Comparison of ENCODE assay signal across 28 cellular contexts in genomic region chr2:73593676-73594075, GRCh38. TPM values are rescaled to one million over a fixed set of nuclear protein-coding genes. Genes with fewer than 3 reads are reported as not detected.
DNase-seq lines count a peak whose midpoint lies in the region; ATAC-seq and TF ChIP-seq lines count a peak whose summit lies in the region.
"Had no signal": no experiment of that assay in that cellular context is flagged by ENCODE, and none has a peak within 500 bp of the region (broad histone marks: within the 10 kb centered on the region; RNA-seq: fewer than 3 reads in every experiment).

No MANE protein-coding gene starts in this region.

- no peak overlapping the region for H4K8ac ChIP-seq in IMR-90 (ENCODE audit: low read depth in 2 of 2, low read length in 2 of 2)

- dilution Hi-C loops in IMR-90 (cut with HindIII; ENCODE audit: low sequenced_read_pairs, unreplicated experiment): no loop called here

- H3K27me3 ChIP-seq in IMR-90 (ENCODE audit: control insufficient read depth, insufficient read depth, low read length) (no peaks in the 10 kb centered on the region), ascending aorta (no peaks in the 10 kb centered on the region)
- H3K27me3 ChIP-seq: BLaER1 treated with 17β-estradiol and CSF1 and Interleukin-3, amounts not matched to agents 10 nM and 100 nM; SJSA1 had no signal

- ATAC-seq in IMR-90 (ENCODE audit: low read depth) (no peak), GM19463 (IDR thresholded peaks at IDR 0.05; ENCODE audit: unreplicated experiment) (no peak)

- no peak overlapping the region for H2BK20ac ChIP-seq in IMR-90 (ENCODE audit: low read depth, low read length)

- POLR2A ChIA-PET in IMR-90 (lab: Charles Lee; ENCODE audit: unreplicated experiment): no interaction called here

- no peak overlapping the region for H2AK5ac ChIP-seq in IMR-90 (ENCODE audit: low read depth, low read length)

- BruUV-seq in IMR-90 (replicated peaks; lab: Mats Ljungman, UMichigan): no TSS peak

- TF ChIP-seq POLR2A in IMR-90 (IDR thresholded peaks at IDR 0.05; ENCODE audit: low read depth, low read length): no peak

- no peak overlapping the region for H2BK15ac ChIP-seq in IMR-90 (ENCODE audit: low read depth, low read length)

- no peak overlapping the region for H3K23ac ChIP-seq in IMR-90 (ENCODE audit: low read depth, low read length)

- no peaks in the 10 kb centered on the region for H3K36me3 ChIP-seq in IMR-90 (ENCODE audit: control insufficient read depth, insufficient read depth, low read length)
- peaks cover 0 to 4% of the 10 kb centered on the region in 2 donors for H3K36me3 ChIP-seq in ascending aorta
- H3K36me3 ChIP-seq: SJSA1 had no signal

- no peak overlapping the region for H2AK9ac ChIP-seq in IMR-90 (replicated peaks; ENCODE audit: low read depth, low read length, poor library complexity)

- H3K4me1 ChIP-seq in IMR-90 (ENCODE audit: control insufficient read depth, insufficient read depth, low read length) (peaks cover 2% of the 10 kb centered on the region), ascending aorta (no peaks in the 10 kb centered on the region)
- H3K4me1 ChIP-seq: BLaER1 treated with 17β-estradiol and CSF1 and Interleukin-3, amounts not matched to agents 10 nM and 100 nM had no signal

- WGBS in IMR-90 (ENCODE audit: extremely low coverage in 2 of 2, insufficient read length in 1 of 2), 2 experiments: no CpG with 5 or more reads among the region's 2 CpGs

- H2BK120ac ChIP-seq in IMR-90 (ENCODE audit: low read depth, low read length): no peak overlapping the region

- H4K91ac ChIP-seq in IMR-90 (ENCODE audit: insufficient read depth, low read depth, low read length): no peak overlapping the region

- H3K4me3 ChIP-seq in IMR-90 (ENCODE audit: insufficient read depth, low read depth, low read length): no peak overlapping the region
- H3K4me3 ChIP-seq in astrocyte of the spinal cord (ENCODE audit: low read depth, low read length): no peak overlapping the region
- no peak overlapping the region for H3K4me3 ChIP-seq in ascending aorta
- H3K4me3 ChIP-seq: BLaER1 treated with 17β-estradiol and CSF1 and Interleukin-3, amounts not matched to agents 10 nM and 100 nM; PC-9; SJSA1 had no signal

- no peak overlapping the region for H3K18ac ChIP-seq in IMR-90 (ENCODE audit: low read depth, low read length)

- in situ Hi-C loops in IMR-90 (cut with MboI; ENCODE audit: low sequenced_read_pairs) (no loop called here), astrocyte of the spinal cord (cut with HindIII; ENCODE audit: low sequenced_read_pairs) (no loop called here)

- H4K5ac ChIP-seq in IMR-90 (ENCODE audit: low read depth, low read length): no peak overlapping the region

- CTCF ChIA-PET in IMR-90 (lab: Yijun Ruan, JAX): no interaction called here

- H3K9me3 ChIP-seq in IMR-90 (ENCODE audit: control insufficient read depth, insufficient read depth, low read length) (no peaks in the 10 kb centered on the region), ascending aorta (no peaks in the 10 kb centered on the region)
- H3K9me3 ChIP-seq: SJSA1 had no signal

- no peak overlapping the region for H3K56ac ChIP-seq in IMR-90 (ENCODE audit: extremely low read depth, insufficient read depth, low read length)

- H3K14ac ChIP-seq in IMR-90 (replicated peaks; ENCODE audit: low read depth, low read length): no peak overlapping the region

- no peak overlapping the region for H2BK5ac ChIP-seq in IMR-90 (ENCODE audit: low read depth, low read length, poor library complexity, severe bottlenecking)

- H3K27ac ChIP-seq in IMR-90 (ENCODE audit: insufficient read depth, low read length) (no peak overlapping the region), ascending aorta (no peak overlapping the region)
- H3K27ac ChIP-seq: BLaER1 treated with 17β-estradiol and CSF1 and Interleukin-3, amounts not matched to agents 10 nM and 100 nM; KMS-11; PC-9; SJSA1 had no signal

- intact Hi-C loops in IMR-90 (cut with micrococcal nuclease): no loop called here
- intact Hi-C loops in ascending aorta (cut with DNase I): no loop called here

- no peak overlapping the region for H2AFZ ChIP-seq in IMR-90 (replicated peaks; ENCODE audit: low read length, poor library complexity)
- H2AFZ ChIP-seq: PC-9 had no signal

- no peak overlapping the region for H3K9ac ChIP-seq in IMR-90 (ENCODE audit: low read depth, low read length)
- H3K9ac ChIP-seq: BLaER1 treated with 17β-estradiol and CSF1 and Interleukin-3, amounts not matched to agents 10 nM and 100 nM; KMS-11 had no signal

- no peaks in the 10 kb centered on the region; the same call in 1 of the 2 replicates for H3K9me1 ChIP-seq in IMR-90 (ENCODE audit: insufficient read depth, low read length)

- peak; percentile 23 for DNase-seq in EH (ENCODE audit: low read depth)
- peak; percentile 13 for DNase-seq in IMR-90
- peak; percentile 22 for DNase-seq in astrocyte of the spinal cord (ENCODE audit: low read depth, low spot score)
- peak; percentile 2 for DNase-seq in kidney tubule cell (ENCODE audit: low spot score)
- no peak for DNase-seq in D341Med (ENCODE audit: low spot score)
- no peak for DNase-seq in ascending aorta (ENCODE audit: low spot score in 2 of 2)
- no peak for DNase-seq in 8988T
- DNase-seq: AML-193; CD4-positive, alpha-beta T cell; COR-L47; GF-D8; H7; NCI-H1048; NCI-H1417 treated with DMSO at 0.1 percent for 48 hours; NCI-H1694 treated with DMSO at 0.1 percent for 48 hours; NCI-H2081; NCI-H2227 treated with DMSO at 0.1 percent for 48 hours; NCI-H526 treated with DMSO at 0.1 percent for 48 hours; PC-9; Right ventricle myocardium superior; RPMI8226 had no signal

- H3K79me1 ChIP-seq in IMR-90 (ENCODE audit: low read depth in 1 of 2, low read length in 2 of 2): no peaks in the 10 kb centered on the region

- no peak overlapping the region for H3K4me2 ChIP-seq in IMR-90 (ENCODE audit: low read depth, low read length)
- H3K4me2 ChIP-seq: BLaER1 treated with 17β-estradiol and CSF1 and Interleukin-3, amounts not matched to agents 10 nM and 100 nM; KMS-11; PC-9 had no signal

- TF ChIP-seq RAD21 in IMR-90 (IDR thresholded peaks at IDR 0.05; ENCODE audit: low read length): no peak

- TF ChIP-seq CTCF in IMR-90 (conservative IDR thresholded peaks at IDR 0.05; ENCODE audit: low read depth, low read length) (no peak), astrocyte of the spinal cord (IDR thresholded peaks at IDR 0.05; ENCODE audit: low read depth, low read length) (no peak), ascending aorta (IDR thresholded peaks at IDR 0.05) (no peak)

- H3K4ac ChIP-seq in IMR-90 (ENCODE audit: low read depth, low read length): no peak overlapping the region

- H4K20me1 ChIP-seq in IMR-90 (ENCODE audit: insufficient read depth, low read length): no peaks in the 10 kb centered on the region
- H4K20me1 ChIP-seq: BLaER1 treated with 17β-estradiol and CSF1 and Interleukin-3, amounts not matched to agents 10 nM and 100 nM had no signal

TF ChIP-seq in IMR-90, 13 proteins besides CTCF, POLR2A, EP300 and RAD21:
- no peak for TF ChIP-seq USF2 (IDR thresholded peaks at IDR 0.05; ENCODE audit: low read depth, low read length)
- TF ChIP-seq MXI1 (IDR thresholded peaks at IDR 0.05; ENCODE audit: borderline replicate concordance, low read depth, low read length): no peak
- TF ChIP-seq NFE2L2 (IDR thresholded peaks at IDR 0.05; ENCODE audit: low read depth, low read length): no peak
- TF ChIP-seq RCOR1 (IDR thresholded peaks at IDR 0.05; ENCODE audit: insufficient replicate concordance, low read length): no peak
- TF ChIP-seq FOS (IDR thresholded peaks at IDR 0.05; ENCODE audit: low read depth, low read length): no peak
- TF ChIP-seq MAFK (IDR thresholded peaks at IDR 0.05; ENCODE audit: low read depth, low read length): no peak
- TF ChIP-seq MAZ (IDR thresholded peaks at IDR 0.05; ENCODE audit: borderline replicate concordance, low read depth, low read length): no peak
- TF ChIP-seq ELK1 (IDR thresholded peaks at IDR 0.05; ENCODE audit: borderline replicate concordance, low read depth, low read length): no peak
- TF ChIP-seq SMC3 (IDR thresholded peaks at IDR 0.05; ENCODE audit: low read depth, low read length): no peak
- TF ChIP-seq CEBPB (IDR thresholded peaks at IDR 0.05; ENCODE audit: low read depth, low read length): no peak
TF ChIP-seq in IMR-90: peak in this region for 0.

RNA-seq across cellular contexts. Expression of gene NAT8, which starts 48.5 kb away (rescaled TPM):
- total RNA-seq in IMR-90 (2012; rRNA removed) (not detected in 2 replicates), ascending aorta (not detected)
- polyA plus RNA-seq in IMR-90 (2012; rRNA removed): not detected in 2 replicates
- not detected in 2 replicates for polyA plus RNA-seq in IMR-90 (2012; cell fraction: cytosol; rRNA removed)
- polyA plus RNA-seq in IMR-90 (2012; cell fraction: nucleus; rRNA removed; ENCODE audit: low replicate concordance): not detected in 2 replicates
- total RNA-seq: CD4-positive, alpha-beta T cell; H7; NCI-H460; PC-9; Right ventricle myocardium superior; SJSA1 had no signal
- polyA plus RNA-seq: AG04450, IgD-negative memory B cell had no signal

Comparison
In these comparisons a context has a peak if more than half of its experiments do, and no peak if none do; other contexts are left out.
1. DNase-seq: peak in EH (single experiment), IMR-90 (single experiment), astrocyte of the spinal cord (single experiment) and kidney tubule cell (single experiment); none in D341Med (single experiment), ascending aorta (0 of 2) and 8988T (single experiment).